ENCODE assay signal across 10 cellular contexts in the genomic region with DNA sequence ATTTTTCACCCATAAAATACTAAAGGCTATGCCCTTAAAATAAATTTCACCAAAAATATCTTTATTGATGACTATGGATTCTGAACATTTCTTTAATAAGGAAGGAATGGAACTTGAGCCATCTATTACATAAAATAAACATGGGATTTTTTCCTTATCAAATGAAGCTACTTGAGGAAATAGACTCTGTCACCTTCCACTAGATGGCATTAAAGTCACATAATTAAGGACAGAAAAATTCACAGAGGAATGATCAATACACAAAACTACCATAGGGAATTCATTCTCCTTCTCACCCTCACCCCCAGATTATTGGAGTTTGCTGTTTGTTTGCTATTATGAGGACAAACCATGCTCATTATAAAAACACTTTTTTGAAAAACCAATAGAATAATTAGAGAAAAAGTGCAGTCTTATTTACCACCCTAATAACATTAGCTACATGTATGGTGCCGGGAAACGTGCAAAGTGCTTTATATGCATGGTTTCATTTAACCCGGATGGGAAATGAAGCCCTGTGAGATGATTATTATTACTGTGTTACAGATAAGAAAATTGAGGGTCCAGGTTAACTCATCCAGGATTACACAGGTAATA.
DNase-seq lines count a peak whose midpoint lies in the region; ATAC-seq and TF ChIP-seq lines count a peak whose summit lies in the region.
"Had no signal": no experiment of that assay in that cellular context is flagged by ENCODE, and none has a peak within 500 bp of the region (broad histone marks: within the 10 kb centered on the region; RNA-seq: fewer than 3 reads in every experiment).

No MANE protein-coding gene starts in this region.

- in situ Hi-C loops in ACHN (cut with HindIII; ENCODE audit: low pct_ligation_motif_present, low pct_unique_long_range_greater_than_20kb, low sequenced_read_pairs) (no loop called here), GM13976 (cut with MboI; ENCODE audit: low sequenced_read_pairs, unreplicated experiment) (no loop called here)

- TF ChIP-seq CTCF in GM13976 (IDR thresholded peaks at IDR 0.05; ENCODE audit: borderline replicate concordance, control extremely low read depth, extremely low read depth, insufficient read depth, missing control alignments): peak; percentile 11

- DNase-seq in ACHN: peak; percentile 55
- peak; percentile 26 for DNase-seq in GM13976 (ENCODE audit: low spot score)
- peak; percentile 37 for DNase-seq in SW480 (ENCODE audit: low spot score)
- peak; percentile 32 for DNase-seq in kidney tubule cell (ENCODE audit: low spot score)
- DNase-seq in nucleus accumbens (lab: John Stamatoyannopoulos, UW): no peak
- DNase-seq in activated naive CD4-positive, alpha-beta T cell treated with anti-CD3 and anti-CD28 coated beads, Interleukin-2, amount 50 U/mL, for 16 hours: no peak
- DNase-seq in NK-92 (lab: John Stamatoyannopoulos, UW; ENCODE audit: unreplicated experiment): no peak
- DNase-seq: activated effector memory CD4-positive, alpha-beta T cell treated with anti-CD3 and anti-CD28 coated beads, Interleukin-2, amount 50 U/mL, for 16 hours had no signal

- no peak for ATAC-seq in HG03442 (IDR thresholded peaks at IDR 0.05; ENCODE audit: unreplicated experiment)
- ATAC-seq: naive thymus-derived CD4-positive, alpha-beta T cell had no signal

Comparison
In these comparisons a context has a peak if more than half of its experiments do, and no peak if none do; other contexts are left out.
1. DNase-seq: peak in ACHN (single experiment), GM13976 (single experiment), SW480 (single experiment) and kidney tubule cell (single experiment); none in nucleus accumbens (0 of 56), activated naive CD4-positive, alpha-beta T cell treated with anti-CD3 and anti-CD28 coated beads, Interleukin-2, amount 50 U/mL, for 16 hours (single experiment) and NK-92 (single experiment).